In the genomic region with DNA sequence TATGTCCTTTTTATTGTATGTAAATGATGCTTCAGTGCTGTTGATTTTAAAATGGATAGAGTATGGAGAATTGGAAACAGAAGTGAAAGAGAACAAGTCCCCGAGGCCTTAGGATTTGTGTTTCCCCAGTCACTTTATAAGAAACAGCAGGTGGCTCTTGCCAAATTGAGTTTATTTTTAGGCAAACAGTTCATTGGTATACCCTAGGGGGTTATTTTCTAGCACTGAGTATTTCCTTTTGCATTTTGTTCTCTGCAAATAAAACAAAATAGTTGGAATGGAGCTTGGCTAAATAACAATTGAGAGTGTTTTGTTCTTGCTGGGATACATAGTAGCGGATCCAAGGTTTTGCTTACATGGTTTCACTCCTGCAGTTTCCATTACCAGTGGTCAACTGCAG, we compare ENCODE assay signal across 24 cellular contexts.
A peak's percentile ranks its signal among the peaks of the same experiment; 100 is the strongest.
DNase-seq lines count a peak whose midpoint lies in the region; ATAC-seq and TF ChIP-seq lines count a peak whose summit lies in the region.
"Had no signal": no experiment of that assay in that cellular context is flagged by ENCODE, and none has a peak within 500 bp of the region (broad histone marks: within the 10 kb centered on the region; RNA-seq: fewer than 3 reads in every experiment).

No MANE protein-coding gene starts in this region.

- H3K9me3 Mint-ChIP-seq in WTC11 = peaks cover 60% of the 10 kb centered on the region

- POLR2A ChIA-PET in WTC11 (lab: Charles Lee) = interaction anchor here (0.7 kb wide), 1 partner anchor 14 kb away, joined by 4 read pairs; no protein-coding TSS in a partner anchor

- H3K36me3 ChIP-seq in heart right ventricle (no peaks in the 10 kb centered on the region), right atrium auricular region (no peaks in the 10 kb centered on the region), prostate gland (no peaks in the 10 kb centered on the region)
- H3K36me3 ChIP-seq: BE2C, HAP-1 had no signal

- TF ChIP-seq POLR2A in prostate gland (IDR thresholded peaks at IDR 0.05) = no peak

- intact Hi-C loops in heart right ventricle (cut with DNase I) = no loop called here
- intact Hi-C loops in sciatic nerve (cut with DNase I) = no loop called here
- intact Hi-C loops in prostate gland (cut with DNase I) = loop anchor here (10.0 kb wide), 1 partner anchor 59 kb away; no protein-coding TSS in a partner anchor

- CTCF ChIA-PET in WTC11 (lab: Charles Lee) = no interaction called here

- H3K27ac ChIP-seq in heart right ventricle = peak overlapping the region in 1 of 10 donors; percentile 10
- H3K27ac ChIP-seq in right atrium auricular region = no peak overlapping the region
- H3K27ac ChIP-seq in prostate gland = no peak overlapping the region
- H3K27ac ChIP-seq: A549, HL-60 had no signal

- H3K4me3 Mint-ChIP-seq in WTC11 = no peak overlapping the region
- H3K4me3 Mint-ChIP-seq: CD4-positive, alpha-beta T cell had no signal

- 47 to 57% methylated on average over 2 of the region's 2 CpGs for WGBS in heart right ventricle, 2 donors
- 64% methylated on average over 2 of the region's 2 CpGs for WGBS in prostate gland

- H3K4me3 ChIP-seq in heart right ventricle (no peak overlapping the region), right atrium auricular region (no peak overlapping the region), prostate gland (no peak overlapping the region)
- H3K4me3 ChIP-seq: A549, HAP-1 had no signal

- peaks cover 23% of the 10 kb centered on the region for H3K4me1 Mint-ChIP-seq in WTC11

- H3K4me1 ChIP-seq in heart right ventricle (peaks cover 0 to 9% (median 0%) of the 10 kb centered on the region in 9 donors), right atrium auricular region (no peaks in the 10 kb centered on the region), prostate gland (replicated peaks) (no peaks in the 10 kb centered on the region)
- H3K4me1 ChIP-seq: A549, BE2C, Caco-2, HAP-1 had no signal

- TF ChIP-seq CTCF in heart right ventricle (IDR thresholded peaks at IDR 0.05) (no peak), right atrium auricular region (IDR thresholded peaks at IDR 0.05) (no peak), WTC11 (IDR thresholded peaks at IDR 0.05) (no peak), prostate gland (IDR thresholded peaks at IDR 0.05) (no peak)

- H3K27ac Mint-ChIP-seq in WTC11 = peak overlapping the region; percentile 73
- H3K27ac Mint-ChIP-seq: CD4-positive, alpha-beta T cell had no signal

- H3K27me3 ChIP-seq in heart right ventricle = no peaks in the 10 kb centered on the region
- no peaks in the 10 kb centered on the region for H3K27me3 ChIP-seq in right atrium auricular region
- no peaks in the 10 kb centered on the region for H3K27me3 ChIP-seq in prostate gland (replicated peaks; ENCODE audit: insufficient read depth)
- H3K27me3 ChIP-seq: BE2C had no signal

- ATAC-seq in heart right ventricle (peak in 5 of 8 donors; percentile 29 to 70 (median 38)), WTC11 (peak; percentile 16; the same call in 1 of the 2 replicates), sciatic nerve (peak; percentile 32), HG03378 (IDR thresholded peaks at IDR 0.05; ENCODE audit: unreplicated experiment) (no peak)
- ATAC-seq: A549, SK-N-SH treated with all-trans-retinoic acid at 6 μM for 48 hours had no signal

- DNase-seq in heart right ventricle (no peak), right atrium auricular region (ENCODE audit: low spot score) (no peak), NCI-H1436 treated with DMSO at 0.1 percent for 48 hours (lab: John Stamatoyannopoulos, UW) (peak; percentile 69), WTC11 (ENCODE audit: low spot score) (no peak), sciatic nerve (ENCODE audit: low spot score) (no peak), prostate gland (ENCODE audit: low spot score) (no peak)
- no peak for DNase-seq in activated effector memory CD4-positive, alpha-beta T cell treated with Interleukin-2 at 50 U/mL for 16 hours
- DNase-seq: BE2C; Caco-2; CD4-positive, alpha-beta T cell; DMS 273 treated with DMSO at 0.1 percent for 48 hours; DMS79 treated with DMSO at 0.1 percent for 48 hours; KBM-7; NCI-H1417; NCI-H187 treated with DMSO at 0.1 percent for 48 hours; NCI-H2171; NCI-H345; NCI-H524; SHP77 had no signal

- peaks cover 0 to 46% (median 18%) of the 10 kb centered on the region in 11 donors for H3K9me3 ChIP-seq in heart right ventricle
- H3K9me3 ChIP-seq in right atrium auricular region = peaks cover 0 to 39% of the 10 kb centered on the region in 2 donors
- H3K9me3 ChIP-seq in prostate gland = no peaks in the 10 kb centered on the region
- H3K9me3 ChIP-seq: A549, BE2C, Caco-2, HAP-1 had no signal

- peaks cover 19% of the 10 kb centered on the region for H3K27me3 Mint-ChIP-seq in WTC11 (ENCODE audit: low read depth)

- peaks cover 46% of the 10 kb centered on the region for H3K36me3 Mint-ChIP-seq in WTC11

TF ChIP-seq in WTC11, 78 proteins besides CTCF, POLR2A, EP300 and RAD21:
- TF ChIP-seq, protein P1, sequence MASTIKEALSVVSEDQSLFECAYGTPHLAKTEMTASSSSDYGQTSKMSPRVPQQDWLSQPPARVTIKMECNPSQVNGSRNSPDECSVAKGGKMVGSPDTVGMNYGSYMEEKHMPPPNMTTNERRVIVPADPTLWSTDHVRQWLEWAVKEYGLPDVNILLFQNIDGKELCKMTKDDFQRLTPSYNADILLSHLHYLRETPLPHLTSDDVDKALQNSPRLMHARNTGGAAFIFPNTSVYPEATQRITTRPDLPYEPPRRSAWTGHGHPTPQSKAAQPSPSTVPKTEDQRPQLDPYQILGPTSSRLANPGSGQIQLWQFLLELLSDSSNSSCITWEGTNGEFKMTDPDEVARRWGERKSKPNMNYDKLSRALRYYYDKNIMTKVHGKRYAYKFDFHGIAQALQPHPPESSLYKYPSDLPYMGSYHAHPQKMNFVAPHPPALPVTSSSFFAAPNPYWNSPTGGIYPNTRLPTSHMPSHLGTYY (CRISPR knock-in tag; IDR thresholded peaks at IDR 0.05) = no peak
- TF ChIP-seq FOXP1 (CRISPR knock-in tag; IDR thresholded peaks at IDR 0.05; ENCODE audit: borderline replicate concordance) (no peak), JUN (CRISPR knock-in tag; IDR thresholded peaks at IDR 0.05) (no peak), MYBL2 (CRISPR knock-in tag; IDR thresholded peaks at IDR 0.05) (no peak), NFE2L1 (CRISPR knock-in tag; IDR thresholded peaks at IDR 0.05) (no peak), TCF7 (CRISPR knock-in tag; IDR thresholded peaks at IDR 0.05; ENCODE audit: low read depth) (no peak), ZNF317 (CRISPR knock-in tag; IDR thresholded peaks at IDR 0.05; ENCODE audit: borderline replicate concordance, low read depth) (no peak), ZNF671 (CRISPR knock-in tag; IDR thresholded peaks at IDR 0.05) (no peak), OVOL2 (CRISPR knock-in tag; IDR thresholded peaks at IDR 0.05; ENCODE audit: borderline replicate concordance) (no peak), ZNF121 (CRISPR knock-in tag; IDR thresholded peaks at IDR 0.05) (no peak), ETV6 (CRISPR knock-in tag; IDR thresholded peaks at IDR 0.05) (no peak)
- TF ChIP-seq, protein P2, sequence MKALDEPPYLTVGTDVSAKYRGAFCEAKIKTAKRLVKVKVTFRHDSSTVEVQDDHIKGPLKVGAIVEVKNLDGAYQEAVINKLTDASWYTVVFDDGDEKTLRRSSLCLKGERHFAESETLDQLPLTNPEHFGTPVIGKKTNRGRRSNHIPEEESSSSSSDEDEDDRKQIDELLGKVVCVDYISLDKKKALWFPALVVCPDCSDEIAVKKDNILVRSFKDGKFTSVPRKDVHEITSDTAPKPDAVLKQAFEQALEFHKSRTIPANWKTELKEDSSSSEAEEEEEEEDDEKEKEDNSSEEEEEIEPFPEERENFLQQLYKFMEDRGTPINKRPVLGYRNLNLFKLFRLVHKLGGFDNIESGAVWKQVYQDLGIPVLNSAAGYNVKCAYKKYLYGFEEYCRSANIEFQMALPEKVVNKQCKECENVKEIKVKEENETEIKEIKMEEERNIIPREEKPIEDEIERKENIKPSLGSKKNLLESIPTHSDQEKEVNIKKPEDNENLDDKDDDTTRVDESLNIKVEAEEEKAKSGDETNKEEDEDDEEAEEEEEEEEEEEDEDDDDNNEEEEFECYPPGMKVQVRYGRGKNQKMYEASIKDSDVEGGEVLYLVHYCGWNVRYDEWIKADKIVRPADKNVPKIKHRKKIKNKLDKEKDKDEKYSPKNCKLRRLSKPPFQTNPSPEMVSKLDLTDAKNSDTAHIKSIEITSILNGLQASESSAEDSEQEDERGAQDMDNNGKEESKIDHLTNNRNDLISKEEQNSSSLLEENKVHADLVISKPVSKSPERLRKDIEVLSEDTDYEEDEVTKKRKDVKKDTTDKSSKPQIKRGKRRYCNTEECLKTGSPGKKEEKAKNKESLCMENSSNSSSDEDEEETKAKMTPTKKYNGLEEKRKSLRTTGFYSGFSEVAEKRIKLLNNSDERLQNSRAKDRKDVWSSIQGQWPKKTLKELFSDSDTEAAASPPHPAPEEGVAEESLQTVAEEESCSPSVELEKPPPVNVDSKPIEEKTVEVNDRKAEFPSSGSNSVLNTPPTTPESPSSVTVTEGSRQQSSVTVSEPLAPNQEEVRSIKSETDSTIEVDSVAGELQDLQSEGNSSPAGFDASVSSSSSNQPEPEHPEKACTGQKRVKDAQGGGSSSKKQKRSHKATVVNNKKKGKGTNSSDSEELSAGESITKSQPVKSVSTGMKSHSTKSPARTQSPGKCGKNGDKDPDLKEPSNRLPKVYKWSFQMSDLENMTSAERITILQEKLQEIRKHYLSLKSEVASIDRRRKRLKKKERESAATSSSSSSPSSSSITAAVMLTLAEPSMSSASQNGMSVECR (CRISPR knock-in tag; IDR thresholded peaks at IDR 0.05; ENCODE audit: borderline replicate concordance) = no peak
- TF ChIP-seq, protein P3, sequence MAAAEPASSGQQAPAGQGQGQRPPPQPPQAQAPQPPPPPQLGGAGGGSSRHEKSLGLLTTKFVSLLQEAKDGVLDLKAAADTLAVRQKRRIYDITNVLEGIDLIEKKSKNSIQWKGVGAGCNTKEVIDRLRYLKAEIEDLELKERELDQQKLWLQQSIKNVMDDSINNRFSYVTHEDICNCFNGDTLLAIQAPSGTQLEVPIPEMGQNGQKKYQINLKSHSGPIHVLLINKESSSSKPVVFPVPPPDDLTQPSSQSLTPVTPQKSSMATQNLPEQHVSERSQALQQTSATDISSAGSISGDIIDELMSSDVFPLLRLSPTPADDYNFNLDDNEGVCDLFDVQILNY (CRISPR knock-in tag; IDR thresholded peaks at IDR 0.05) = no peak
